In the genomic region with DNA sequence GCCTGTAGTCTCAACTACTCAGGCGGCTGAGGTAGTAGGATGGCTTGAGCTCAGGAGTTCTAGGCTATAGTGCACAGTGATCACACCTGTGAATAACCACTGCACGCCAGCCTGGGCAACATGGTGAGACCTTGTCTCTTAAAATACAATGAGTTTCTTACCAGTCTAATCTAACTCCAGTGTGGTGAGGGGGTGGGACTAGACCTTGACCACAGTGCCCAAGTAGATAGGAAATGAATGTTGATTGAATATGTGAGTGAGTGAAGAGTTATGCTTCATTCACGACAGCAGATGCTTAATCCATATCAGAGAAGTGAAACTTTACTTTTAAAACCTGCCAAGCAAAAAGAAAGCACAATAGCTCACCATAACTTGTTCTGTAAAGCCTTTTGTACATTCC, we compare ENCODE assay signal across 15 cellular contexts. TPM values are rescaled to one million over a fixed set of nuclear protein-coding genes. Genes with fewer than 3 reads are reported as not detected.
DNase-seq lines count a peak whose midpoint lies in the region; ATAC-seq, FAIRE-seq and TF ChIP-seq lines count a peak whose summit lies in the region.
"Had no signal": no experiment of that assay in that cellular context is flagged by ENCODE, and none has a peak within 500 bp of the region (broad histone marks: within the 10 kb centered on the region; RNA-seq: fewer than 3 reads in every experiment).

No MANE protein-coding gene starts in this region.

- POLR2A ChIA-PET in activated CD8-positive, alpha-beta T cell treated with anti-CD3 and anti-CD28 coated beads for 36 hours (lab: Charles Lee): interaction anchor here (2.7 kb wide), 1 partner anchor 11 kb away, joined by 15 read pairs; a partner anchor contains a TSS

- no peaks in the 10 kb centered on the region for H3K9me3 Mint-ChIP-seq in activated CD8-positive, alpha-beta T cell treated with anti-CD3 and anti-CD28 coated beads for 36 hours
- H3K9me3 Mint-ChIP-seq in HFFc6: no peaks in the 10 kb centered on the region

- peaks cover 15% of the 10 kb centered on the region for H3K36me3 Mint-ChIP-seq in activated CD8-positive, alpha-beta T cell treated with anti-CD3 and anti-CD28 coated beads for 36 hours (ENCODE audit: low read depth)
- H3K36me3 Mint-ChIP-seq in T-helper 17 cell (ENCODE audit: low read depth): no peaks in the 10 kb centered on the region
- peaks cover 5% of the 10 kb centered on the region; the same call in 1 of the 2 replicates for H3K36me3 Mint-ChIP-seq in HFFc6 (ENCODE audit: low read depth)

- CTCF ChIA-PET in activated CD8-positive, alpha-beta T cell treated with anti-CD3 and anti-CD28 coated beads for 36 hours (lab: Charles Lee): interaction anchor here (2.0 kb wide), 1 partner anchor 11 kb away, joined by 7 read pairs; a partner anchor contains a TSS

- ATAC-seq in GM18867 (IDR thresholded peaks at IDR 0.05; ENCODE audit: unreplicated experiment): peak; percentile 82
- ATAC-seq in GM21528 (IDR thresholded peaks at IDR 0.05; ENCODE audit: low FRiP score, unreplicated experiment): peak; percentile 54
- peak; percentile 70 for ATAC-seq in HG03108 (IDR thresholded peaks at IDR 0.05; ENCODE audit: unreplicated experiment)
- ATAC-seq in activated CD8-positive, alpha-beta T cell treated with anti-CD3 and anti-CD28 coated beads for 36 hours: no peak
- ATAC-seq in T-helper 17 cell: no peak
- ATAC-seq: left cardiac atrium had no signal

- FAIRE-seq in frontal cortex (lab: Jason Lieb, UNC): no peak

- H3K4me3 Mint-ChIP-seq in activated CD8-positive, alpha-beta T cell treated with anti-CD3 and anti-CD28 coated beads for 36 hours: no peak overlapping the region
- no peak overlapping the region for H3K4me3 Mint-ChIP-seq in T-helper 17 cell
- H3K4me3 Mint-ChIP-seq in HFFc6: no peak overlapping the region

- H3K27ac Mint-ChIP-seq in activated CD8-positive, alpha-beta T cell treated with anti-CD3 and anti-CD28 coated beads for 36 hours: no peak overlapping the region
- H3K27ac Mint-ChIP-seq in T-helper 17 cell (no peak overlapping the region), HFFc6 (no peak overlapping the region)

- H3K9me3 ChIP-seq in T-helper 17 cell (ENCODE audit: control insufficient read depth, low read length, poor library complexity, severe bottlenecking): no peaks in the 10 kb centered on the region
- H3K9me3 ChIP-seq: uterus had no signal

- no peak for TF ChIP-seq CTCF in activated CD8-positive, alpha-beta T cell treated with anti-CD3 and anti-CD28 coated beads for 36 hours (IDR thresholded peaks at IDR 0.05)
- TF ChIP-seq CTCF in HFFc6 (IDR thresholded peaks at IDR 0.05): no peak

- peaks cover 4% of the 10 kb centered on the region for H3K4me1 Mint-ChIP-seq in activated CD8-positive, alpha-beta T cell treated with anti-CD3 and anti-CD28 coated beads for 36 hours (ENCODE audit: low read depth)
- peaks cover 3% of the 10 kb centered on the region for H3K4me1 Mint-ChIP-seq in T-helper 17 cell
- H3K4me1 Mint-ChIP-seq in HFFc6 (ENCODE audit: low read depth): peaks cover 15% of the 10 kb centered on the region

- peak; percentile 16 for DNase-seq in activated CD8-positive, alpha-beta T cell treated with anti-CD3 and anti-CD28 coated beads for 36 hours
- DNase-seq in T-helper 17 cell (no peak), frontal cortex (ENCODE audit: low spot score in 2 of 2) (no peak), HPDE6-E6E7 (ENCODE audit: extremely low spot score) (no peak), HFFc6 (no peak)
- DNase-seq: amniotic stem cell; effector CD4-positive, alpha-beta T cell; left cardiac atrium; NCI-H1436 treated with DMSO at 0.1 percent for 48 hours; uterus had no signal

- intact Hi-C loops in activated CD8-positive, alpha-beta T cell treated with anti-CD3 and anti-CD28 coated beads for 36 hours (cut with micrococcal nuclease): no loop called here

- H3K27me3 Mint-ChIP-seq in activated CD8-positive, alpha-beta T cell treated with anti-CD3 and anti-CD28 coated beads for 36 hours: no peaks in the 10 kb centered on the region
- no peaks in the 10 kb centered on the region for H3K27me3 Mint-ChIP-seq in T-helper 17 cell
- no peaks in the 10 kb centered on the region for H3K27me3 Mint-ChIP-seq in HFFc6 (ENCODE audit: insufficient read depth)

RNA-seq across cellular contexts. Expression of a gene that starts 11.2 kb away (rescaled TPM):
- 1 to 10 TPM; 1.2 to 1.7 TPM for total RNA-seq in activated CD8-positive, alpha-beta T cell treated with anti-CD3 and anti-CD28 coated beads for 36 hours
- not detected for total RNA-seq in T-helper 17 cell
- total RNA-seq in frontal cortex: 1.2 TPM
- not detected for total RNA-seq in HFFc6 (2021; fragmentation: NEBNext Ultra II Directional; extraction: Animal tissue kit (Norgen Biotek cat#: 25700))
- total RNA-seq: HT1080; T-helper 1 cell treated with Interleukin-12 subunit alpha and Interleukin-12 subunit beta and Interleukin-4 antibody, amounts not matched to agents 30 ng/mL and 1 ng/mL, for 36 hours had no signal

RNA-seq across cellular contexts. Expression of a gene that starts 17.4 kb away (rescaled TPM):
- total RNA-seq in activated CD8-positive, alpha-beta T cell treated with anti-CD3 and anti-CD28 coated beads for 36 hours: 10 to 100 TPM; 21.8 to 21.9 TPM
- total RNA-seq in T-helper 17 cell: 10 to 100 TPM in 1 of 2 donors, 1 to 10 TPM in 1; 9.3 to 13.2 TPM
- 39.1 TPM for total RNA-seq in frontal cortex
- total RNA-seq in HFFc6 (2021; fragmentation: NEBNext Ultra II Directional; extraction: Animal tissue kit (Norgen Biotek cat#: 25700)): 10 to 100 TPM; 23.1 to 37.3 (median 27.2) TPM

RNA-seq across cellular contexts. Expression of a gene that starts 17.6 kb away (rescaled TPM):
- total RNA-seq in activated CD8-positive, alpha-beta T cell treated with anti-CD3 and anti-CD28 coated beads for 36 hours: 10 to 100 TPM; 12.9 to 13.3 TPM
- 10 to 100 TPM; 27.8 to 28.7 TPM for total RNA-seq in T-helper 17 cell
- total RNA-seq in frontal cortex: 36.3 TPM
- total RNA-seq in HFFc6 (2021; fragmentation: NEBNext Ultra II Directional; extraction: Animal tissue kit (Norgen Biotek cat#: 25700)): 10 to 100 TPM; 13.1 to 17.7 (median 15.9) TPM

Comparison
In these comparisons a context has a peak if more than half of its experiments do, and no peak if none do; other contexts are left out.
1. ATAC-seq: peak in GM18867 (single experiment), GM21528 (single experiment) and HG03108 (single experiment); none in activated CD8-positive, alpha-beta T cell treated with anti-CD3 and anti-CD28 coated beads for 36 hours (single experiment) and T-helper 17 cell (single experiment).